11 cellular contexts compared by ENCODE assay signal in genomic region chr9:124122813-124123462, GRCh38.
DNase-seq lines count a peak whose midpoint lies in the region; TF ChIP-seq lines count a peak whose summit lies in the region.
"Had no signal": no experiment of that assay in that cellular context is flagged by ENCODE, and none has a peak within 500 bp of the region (broad histone marks: within the 10 kb centered on the region; RNA-seq: fewer than 3 reads in every experiment).

No MANE protein-coding gene starts in this region.

- POLR2A ChIA-PET in AG04450 (lab: Yijun Ruan, JAX): no interaction called here

- no peaks in the 10 kb centered on the region for H3K4me1 ChIP-seq in HAP-1
- no peaks in the 10 kb centered on the region for H3K4me1 ChIP-seq in suprapubic skin

- H3K27me3 ChIP-seq in AG04450 (ENCODE audit: control insufficient read depth, insufficient read depth, low read length): peaks cover 21% of the 10 kb centered on the region
- H3K27me3 ChIP-seq in dorsolateral prefrontal cortex: peaks cover 0 to 6% (median 0%) of the 10 kb centered on the region in 45 donors
- no peaks in the 10 kb centered on the region for H3K27me3 ChIP-seq in HAP-1 (ENCODE audit: low read depth)
- H3K27me3 ChIP-seq in suprapubic skin: peaks cover 13% of the 10 kb centered on the region

- DNase-seq in AG04450 (ENCODE audit: low read depth, low spot score) (no peak), RPMI7951 (ENCODE audit: low read depth) (peak; percentile 28), germinal center (ENCODE audit: low spot score) (peak; percentile 53), SK-N-DZ (ENCODE audit: low spot score) (no peak), dorsolateral prefrontal cortex (no peak), HAP-1 (ENCODE audit: low spot score in 2 of 2) (no peak), suprapubic skin (ENCODE audit: low spot score in 2 of 2) (no peak)
- DNase-seq: effector CD8-positive, alpha-beta T cell; GOT3; Right ventricle myocardium superior had no signal

- intact Hi-C loops in dorsolateral prefrontal cortex (cut with DNase I): no loop called here

- no peak overlapping the region for H3K4me3 ChIP-seq in AG04450 (ENCODE audit: low read depth, low read length)
- no peak overlapping the region for H3K4me3 ChIP-seq in dorsolateral prefrontal cortex
- no peak overlapping the region for H3K4me3 ChIP-seq in HAP-1
- H3K4me3 ChIP-seq in suprapubic skin: no peak overlapping the region

- WGBS in suprapubic skin: 42% methylated on average over 3 of the region's 3 CpGs

- peak; percentile 59 for TF ChIP-seq CTCF in AG04450 (IDR thresholded peaks at IDR 0.05; ENCODE audit: low read depth, low read length)
- TF ChIP-seq CTCF in GM12874 (IDR thresholded peaks at IDR 0.05; ENCODE audit: insufficient read depth, low read depth, low read length): peak; percentile 47
- no peak for TF ChIP-seq CTCF in dorsolateral prefrontal cortex (IDR thresholded peaks at IDR 0.05 in 54 of 56, conservative IDR thresholded peaks at IDR 0.05 in 2 of 56; ENCODE audit: low read depth in 1 of 56, partially characterized antibody in 56 of 56)
- no peak for TF ChIP-seq CTCF in suprapubic skin (IDR thresholded peaks at IDR 0.05)

- H3K36me3 ChIP-seq in HAP-1 (replicated peaks): no peaks in the 10 kb centered on the region
- no peaks in the 10 kb centered on the region for H3K36me3 ChIP-seq in suprapubic skin

- no peak overlapping the region for H3K27ac ChIP-seq in AG04450 (ENCODE audit: low read depth, low read length)
- no peak overlapping the region for H3K27ac ChIP-seq in dorsolateral prefrontal cortex
- H3K27ac ChIP-seq in suprapubic skin: no peak overlapping the region

- CTCF ChIA-PET in AG04450 (lab: Charles Lee): interaction anchor here (0.8 kb wide), 1 partner anchor 235 kb away, joined by 3 read pairs; no protein-coding TSS in a partner anchor

- H3K9me3 ChIP-seq in AG04450 (ENCODE audit: control insufficient read depth, insufficient read depth, low read length) (peaks cover 3% of the 10 kb centered on the region; the same call in 1 of the 2 replicates), HAP-1 (no peaks in the 10 kb centered on the region), suprapubic skin (peaks cover 7% of the 10 kb centered on the region)

- in situ Hi-C loops in HAP-1 (cut with MboI; ENCODE audit: low sequenced_read_pairs): no loop called here

- no peak for TF ChIP-seq EP300 in suprapubic skin (IDR thresholded peaks at IDR 0.05)

- TF ChIP-seq POLR2A in suprapubic skin (IDR thresholded peaks at IDR 0.05): no peak

Comparison
In these comparisons a context has a peak if more than half of its experiments do, and no peak if none do; other contexts are left out.
1. DNase-seq: peak in RPMI7951 (single experiment) and germinal center (single experiment); none in AG04450 (single experiment), SK-N-DZ (single experiment), dorsolateral prefrontal cortex (0 of 10), HAP-1 (0 of 2) and suprapubic skin (0 of 2).
2. CTCF ChIP-seq: peak in AG04450 (single experiment) and GM12874 (single experiment); none in dorsolateral prefrontal cortex (0 of 56) and suprapubic skin (0 of 2).